1 cellular context compared by ENCODE assay signal in the genomic region with DNA sequence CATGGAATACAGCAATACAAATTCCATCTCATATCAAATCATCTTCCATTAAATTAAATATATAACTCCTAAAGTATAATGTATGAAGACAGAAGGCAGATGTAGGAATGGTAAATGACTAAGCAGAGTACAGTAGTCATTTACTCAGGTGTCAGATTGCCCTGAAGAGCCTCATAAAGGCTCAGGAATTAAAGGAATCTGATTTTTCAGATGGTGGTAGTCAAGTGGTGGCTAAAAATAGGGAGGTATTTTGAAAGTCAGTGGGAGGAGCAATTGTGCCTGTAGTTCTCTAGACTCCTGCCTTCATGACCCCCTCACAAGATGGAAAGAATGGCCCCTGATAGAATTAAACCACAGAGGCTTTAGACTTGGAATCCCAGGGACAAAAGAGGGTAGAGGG.
TF ChIP-seq lines count a peak whose summit lies in the region.

No MANE protein-coding gene starts in this region.

TF ChIP-seq in HCT116, 20 proteins besides CTCF, POLR2A, EP300 and RAD21 (continued from another document):
- TF ChIP-seq, protein P1, sequence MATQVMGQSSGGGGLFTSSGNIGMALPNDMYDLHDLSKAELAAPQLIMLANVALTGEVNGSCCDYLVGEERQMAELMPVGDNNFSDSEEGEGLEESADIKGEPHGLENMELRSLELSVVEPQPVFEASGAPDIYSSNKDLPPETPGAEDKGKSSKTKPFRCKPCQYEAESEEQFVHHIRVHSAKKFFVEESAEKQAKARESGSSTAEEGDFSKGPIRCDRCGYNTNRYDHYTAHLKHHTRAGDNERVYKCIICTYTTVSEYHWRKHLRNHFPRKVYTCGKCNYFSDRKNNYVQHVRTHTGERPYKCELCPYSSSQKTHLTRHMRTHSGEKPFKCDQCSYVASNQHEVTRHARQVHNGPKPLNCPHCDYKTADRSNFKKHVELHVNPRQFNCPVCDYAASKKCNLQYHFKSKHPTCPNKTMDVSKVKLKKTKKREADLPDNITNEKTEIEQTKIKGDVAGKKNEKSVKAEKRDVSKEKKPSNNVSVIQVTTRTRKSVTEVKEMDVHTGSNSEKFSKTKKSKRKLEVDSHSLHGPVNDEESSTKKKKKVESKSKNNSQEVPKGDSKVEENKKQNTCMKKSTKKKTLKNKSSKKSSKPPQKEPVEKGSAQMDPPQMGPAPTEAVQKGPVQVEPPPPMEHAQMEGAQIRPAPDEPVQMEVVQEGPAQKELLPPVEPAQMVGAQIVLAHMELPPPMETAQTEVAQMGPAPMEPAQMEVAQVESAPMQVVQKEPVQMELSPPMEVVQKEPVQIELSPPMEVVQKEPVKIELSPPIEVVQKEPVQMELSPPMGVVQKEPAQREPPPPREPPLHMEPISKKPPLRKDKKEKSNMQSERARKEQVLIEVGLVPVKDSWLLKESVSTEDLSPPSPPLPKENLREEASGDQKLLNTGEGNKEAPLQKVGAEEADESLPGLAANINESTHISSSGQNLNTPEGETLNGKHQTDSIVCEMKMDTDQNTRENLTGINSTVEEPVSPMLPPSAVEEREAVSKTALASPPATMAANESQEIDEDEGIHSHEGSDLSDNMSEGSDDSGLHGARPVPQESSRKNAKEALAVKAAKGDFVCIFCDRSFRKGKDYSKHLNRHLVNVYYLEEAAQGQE (IDR thresholded peaks at IDR 0.05; ENCODE audit: low read depth), result no peak
- no peak for TF ChIP-seq TCF7L2 (IDR thresholded peaks at IDR 0.05; ENCODE audit: borderline replicate concordance, extremely low read depth, insufficient read depth, insufficient read length)
- no peak for TF ChIP-seq POLR2AphosphoS5 (IDR thresholded peaks at IDR 0.05; ENCODE audit: low read depth, low read length)
- TF ChIP-seq, protein P2, sequence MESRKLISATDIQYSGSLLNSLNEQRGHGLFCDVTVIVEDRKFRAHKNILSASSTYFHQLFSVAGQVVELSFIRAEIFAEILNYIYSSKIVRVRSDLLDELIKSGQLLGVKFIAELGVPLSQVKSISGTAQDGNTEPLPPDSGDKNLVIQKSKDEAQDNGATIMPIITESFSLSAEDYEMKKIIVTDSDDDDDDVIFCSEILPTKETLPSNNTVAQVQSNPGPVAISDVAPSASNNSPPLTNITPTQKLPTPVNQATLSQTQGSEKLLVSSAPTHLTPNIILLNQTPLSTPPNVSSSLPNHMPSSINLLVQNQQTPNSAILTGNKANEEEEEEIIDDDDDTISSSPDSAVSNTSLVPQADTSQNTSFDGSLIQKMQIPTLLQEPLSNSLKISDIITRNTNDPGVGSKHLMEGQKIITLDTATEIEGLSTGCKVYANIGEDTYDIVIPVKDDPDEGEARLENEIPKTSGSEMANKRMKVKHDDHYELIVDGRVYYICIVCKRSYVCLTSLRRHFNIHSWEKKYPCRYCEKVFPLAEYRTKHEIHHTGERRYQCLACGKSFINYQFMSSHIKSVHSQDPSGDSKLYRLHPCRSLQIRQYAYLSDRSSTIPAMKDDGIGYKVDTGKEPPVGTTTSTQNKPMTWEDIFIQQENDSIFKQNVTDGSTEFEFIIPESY (IDR thresholded peaks at IDR 0.05; ENCODE audit: extremely low read depth, insufficient replicate concordance, low read length), result no peak
- no peak for TF ChIP-seq FOSL1 (IDR thresholded peaks at IDR 0.05; ENCODE audit: low read depth)
- no peak for TF ChIP-seq EZH2phosphoT487 (IDR thresholded peaks at IDR 0.05; ENCODE audit: borderline replicate concordance)
TF ChIP-seq in HCT116: peak in this region for 0.
